ENCODE assay signal across 10 cellular contexts in genomic region chr7:76464959-76465358, GRCh38. TPM values are rescaled to one million over a fixed set of nuclear protein-coding genes. Genes with fewer than 3 reads are reported as not detected.
"Had no signal": no experiment of that assay in that cellular context is flagged by ENCODE, and none has a peak within 500 bp of the region (broad histone marks: within the 10 kb centered on the region; RNA-seq: fewer than 3 reads in every experiment).

No MANE protein-coding gene starts in this region.

RNA-seq across cellular contexts. Expression of gene ZP3, which starts 40.2 kb away (rescaled TPM):
- total RNA-seq: chondrocyte, hepatocyte, left ventricle myocardium superior, lower lobe of right lung had no signal
- polyA plus RNA-seq: hepatocyte had no signal

RNA-seq across cellular contexts. Expression of gene UPK3B, which starts 45.4 kb away (rescaled TPM):
- total RNA-seq: epithelial cell of proximal tubule, frontal cortex had no signal
- polyA plus RNA-seq: endothelial cell of umbilical vein, fibroblast of lung, immature natural killer cell had no signal

RNA-seq across cellular contexts. Expression of gene SSC4D, which starts 55.5 kb away (rescaled TPM):
- total RNA-seq: mononuclear cell had no signal
